In the genomic region with DNA sequence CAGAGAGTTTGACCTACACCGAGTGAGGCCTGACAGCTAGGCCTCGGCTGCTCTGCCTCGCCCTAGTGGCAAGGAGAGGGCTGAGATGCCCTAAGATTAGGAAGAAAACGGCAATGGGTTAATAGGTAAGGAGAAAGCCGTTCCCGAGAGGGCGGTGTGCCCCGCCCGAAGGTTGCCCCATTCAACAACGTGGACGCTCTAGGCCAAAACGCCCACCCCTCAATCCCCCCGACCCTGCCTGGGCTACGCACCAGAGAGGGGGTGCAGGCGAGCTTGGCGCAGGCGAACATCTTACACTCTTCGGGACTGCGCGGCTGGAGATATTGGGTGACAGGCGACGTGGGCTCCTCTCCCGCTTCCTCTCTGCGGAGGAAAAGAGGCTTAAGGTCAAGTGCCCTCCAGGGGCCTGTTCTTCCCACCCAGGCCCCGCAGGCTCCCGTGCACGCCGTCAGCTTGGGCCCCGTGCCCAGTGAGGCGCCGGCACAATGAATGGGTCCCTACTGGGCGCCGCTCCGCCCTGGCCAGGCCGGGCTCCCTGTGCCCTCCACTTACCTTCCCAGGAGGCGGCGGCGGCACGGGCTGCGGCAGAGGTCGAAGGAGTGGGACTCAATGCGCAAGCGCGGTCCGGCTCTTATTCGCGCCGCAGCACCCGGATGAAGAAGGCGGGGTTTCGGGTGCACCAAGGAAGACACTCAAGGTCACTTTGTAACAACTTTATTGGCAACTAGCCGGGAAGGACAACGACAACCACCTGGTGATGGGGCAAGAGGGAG, we compare ENCODE assay signal across 1 cellular context.
TF ChIP-seq lines count a peak whose summit lies in the region.

A gene (minus strand): TSS at position 607 of the 773 bp plus-strand sequence. CDS start 317 bp downstream, at position 290.

TF ChIP-seq in K562, 482 proteins besides CTCF, POLR2A, EP300 and RAD21 (continued from another document and continues in another):
- TF ChIP-seq, protein P1, sequence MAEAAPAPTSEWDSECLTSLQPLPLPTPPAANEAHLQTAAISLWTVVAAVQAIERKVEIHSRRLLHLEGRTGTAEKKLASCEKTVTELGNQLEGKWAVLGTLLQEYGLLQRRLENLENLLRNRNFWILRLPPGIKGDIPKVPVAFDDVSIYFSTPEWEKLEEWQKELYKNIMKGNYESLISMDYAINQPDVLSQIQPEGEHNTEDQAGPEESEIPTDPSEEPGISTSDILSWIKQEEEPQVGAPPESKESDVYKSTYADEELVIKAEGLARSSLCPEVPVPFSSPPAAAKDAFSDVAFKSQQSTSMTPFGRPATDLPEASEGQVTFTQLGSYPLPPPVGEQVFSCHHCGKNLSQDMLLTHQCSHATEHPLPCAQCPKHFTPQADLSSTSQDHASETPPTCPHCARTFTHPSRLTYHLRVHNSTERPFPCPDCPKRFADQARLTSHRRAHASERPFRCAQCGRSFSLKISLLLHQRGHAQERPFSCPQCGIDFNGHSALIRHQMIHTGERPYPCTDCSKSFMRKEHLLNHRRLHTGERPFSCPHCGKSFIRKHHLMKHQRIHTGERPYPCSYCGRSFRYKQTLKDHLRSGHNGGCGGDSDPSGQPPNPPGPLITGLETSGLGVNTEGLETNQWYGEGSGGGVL (CRISPR knock-in tag; IDR thresholded peaks at IDR 0.05), result no peak
- 0 out of 2 replicates have a peak, but pooled peaks have one; percentile 22 for TF ChIP-seq OTX1 (CRISPR knock-in tag; IDR thresholded peaks at IDR 0.05)
- TF ChIP-seq, protein P2, sequence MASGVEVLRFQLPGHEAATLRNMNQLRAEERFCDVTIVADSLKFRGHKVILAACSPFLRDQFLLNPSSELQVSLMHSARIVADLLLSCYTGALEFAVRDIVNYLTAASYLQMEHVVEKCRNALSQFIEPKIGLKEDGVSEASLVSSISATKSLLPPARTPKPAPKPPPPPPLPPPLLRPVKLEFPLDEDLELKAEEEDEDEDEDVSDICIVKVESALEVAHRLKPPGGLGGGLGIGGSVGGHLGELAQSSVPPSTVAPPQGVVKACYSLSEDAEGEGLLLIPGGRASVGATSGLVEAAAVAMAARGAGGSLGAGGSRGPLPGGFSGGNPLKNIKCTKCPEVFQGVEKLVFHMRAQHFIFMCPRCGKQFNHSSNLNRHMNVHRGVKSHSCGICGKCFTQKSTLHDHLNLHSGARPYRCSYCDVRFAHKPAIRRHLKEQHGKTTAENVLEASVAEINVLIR (CRISPR knock-in tag; IDR thresholded peaks at IDR 0.05), result no peak
- TF ChIP-seq, protein P3, sequence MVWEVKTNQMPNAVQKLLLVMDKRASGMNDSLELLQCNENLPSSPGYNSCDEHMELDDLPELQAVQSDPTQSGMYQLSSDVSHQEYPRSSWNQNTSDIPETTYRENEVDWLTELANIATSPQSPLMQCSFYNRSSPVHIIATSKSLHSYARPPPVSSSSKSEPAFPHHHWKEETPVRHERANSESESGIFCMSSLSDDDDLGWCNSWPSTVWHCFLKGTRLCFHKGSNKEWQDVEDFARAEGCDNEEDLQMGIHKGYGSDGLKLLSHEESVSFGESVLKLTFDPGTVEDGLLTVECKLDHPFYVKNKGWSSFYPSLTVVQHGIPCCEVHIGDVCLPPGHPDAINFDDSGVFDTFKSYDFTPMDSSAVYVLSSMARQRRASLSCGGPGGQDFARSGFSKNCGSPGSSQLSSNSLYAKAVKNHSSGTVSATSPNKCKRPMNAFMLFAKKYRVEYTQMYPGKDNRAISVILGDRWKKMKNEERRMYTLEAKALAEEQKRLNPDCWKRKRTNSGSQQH (CRISPR knock-in tag; IDR thresholded peaks at IDR 0.05), result no peak; the same call in 1 of the 2 replicates
- peak in 1 of 2 experiments; percentile 66; a peak in 1 of 4 replicates for TF ChIP-seq TBL1XR1 (IDR thresholded peaks at IDR 0.05; ENCODE audit: low read length in 2 of 2)
- no peak for TF ChIP-seq ZNF707 (CRISPR knock-in tag; conservative IDR thresholded peaks at IDR 0.05)
- TF ChIP-seq POLR2H (tag; IDR thresholded peaks at IDR 0.05; ENCODE audit: low read depth), result peak; percentile 80
- no peak for TF ChIP-seq SIRT6 (IDR thresholded peaks at IDR 0.05; ENCODE audit: low read depth, low read length)
- TF ChIP-seq, protein P4, sequence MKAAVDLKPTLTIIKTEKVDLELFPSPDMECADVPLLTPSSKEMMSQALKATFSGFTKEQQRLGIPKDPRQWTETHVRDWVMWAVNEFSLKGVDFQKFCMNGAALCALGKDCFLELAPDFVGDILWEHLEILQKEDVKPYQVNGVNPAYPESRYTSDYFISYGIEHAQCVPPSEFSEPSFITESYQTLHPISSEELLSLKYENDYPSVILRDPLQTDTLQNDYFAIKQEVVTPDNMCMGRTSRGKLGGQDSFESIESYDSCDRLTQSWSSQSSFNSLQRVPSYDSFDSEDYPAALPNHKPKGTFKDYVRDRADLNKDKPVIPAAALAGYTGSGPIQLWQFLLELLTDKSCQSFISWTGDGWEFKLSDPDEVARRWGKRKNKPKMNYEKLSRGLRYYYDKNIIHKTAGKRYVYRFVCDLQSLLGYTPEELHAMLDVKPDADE (conservative IDR thresholded peaks at IDR 0.05; ENCODE audit: control insufficient read depth, low read depth, low read length), result peak; percentile 59; the same call in 1 of the 2 replicates
- TF ChIP-seq SMARCB1 (IDR thresholded peaks at IDR 0.05; ENCODE audit: insufficient read length, low read depth), result no peak
- no peak for TF ChIP-seq ZNF165 (CRISPR knock-in tag; IDR thresholded peaks at IDR 0.05; ENCODE audit: borderline replicate concordance)
- 0 out of 2 replicates have a peak, but pooled peaks have one; percentile 77 for TF ChIP-seq ZNF589 (CRISPR knock-in tag; IDR thresholded peaks at IDR 0.05; ENCODE audit: low read depth)
- no peak for TF ChIP-seq RBM34 (IDR thresholded peaks at IDR 0.05; ENCODE audit: borderline replicate concordance, insufficient read depth, low read length)
- TF ChIP-seq TBP (optimal IDR thresholded peaks at IDR 0.05; ENCODE audit: low read depth, low read length), result peak; percentile 97
- TF ChIP-seq, protein P5, sequence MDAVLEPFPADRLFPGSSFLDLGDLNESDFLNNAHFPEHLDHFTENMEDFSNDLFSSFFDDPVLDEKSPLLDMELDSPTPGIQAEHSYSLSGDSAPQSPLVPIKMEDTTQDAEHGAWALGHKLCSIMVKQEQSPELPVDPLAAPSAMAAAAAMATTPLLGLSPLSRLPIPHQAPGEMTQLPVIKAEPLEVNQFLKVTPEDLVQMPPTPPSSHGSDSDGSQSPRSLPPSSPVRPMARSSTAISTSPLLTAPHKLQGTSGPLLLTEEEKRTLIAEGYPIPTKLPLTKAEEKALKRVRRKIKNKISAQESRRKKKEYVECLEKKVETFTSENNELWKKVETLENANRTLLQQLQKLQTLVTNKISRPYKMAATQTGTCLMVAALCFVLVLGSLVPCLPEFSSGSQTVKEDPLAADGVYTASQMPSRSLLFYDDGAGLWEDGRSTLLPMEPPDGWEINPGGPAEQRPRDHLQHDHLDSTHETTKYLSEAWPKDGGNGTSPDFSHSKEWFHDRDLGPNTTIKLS (IDR thresholded peaks at IDR 0.05; ENCODE audit: borderline replicate concordance, low read depth), result peak; percentile 30; the same call in 1 of the 2 replicates
- 0 out of 2 replicates have a peak, but pooled peaks have one; percentile 60 for TF ChIP-seq HDAC8 (tag; IDR thresholded peaks at IDR 0.05)
- peak; percentile 93 for TF ChIP-seq CHD1 (IDR thresholded peaks at IDR 0.05; ENCODE audit: low read length)
- peak; percentile 89 for TF ChIP-seq BRD9 (IDR thresholded peaks at IDR 0.05; ENCODE audit: low read depth, partially characterized antibody)
- peak; percentile 65 for TF ChIP-seq L3MBTL2 (IDR thresholded peaks at IDR 0.05)
- peak; percentile 95 to 96 for TF ChIP-seq NRF1 (conservative IDR thresholded peaks at IDR 0.05 in 1 of 2, IDR thresholded peaks at IDR 0.05 in 1 of 2)
- TF ChIP-seq LCOR (CRISPR knock-in tag; IDR thresholded peaks at IDR 0.05), result peak; percentile 96
- TF ChIP-seq HDGF (IDR thresholded peaks at IDR 0.05), result no peak
- TF ChIP-seq XRCC4 (IDR thresholded peaks at IDR 0.05; ENCODE audit: extremely low read depth, insufficient read depth, insufficient read length), result no peak
- TF ChIP-seq, protein P6, sequence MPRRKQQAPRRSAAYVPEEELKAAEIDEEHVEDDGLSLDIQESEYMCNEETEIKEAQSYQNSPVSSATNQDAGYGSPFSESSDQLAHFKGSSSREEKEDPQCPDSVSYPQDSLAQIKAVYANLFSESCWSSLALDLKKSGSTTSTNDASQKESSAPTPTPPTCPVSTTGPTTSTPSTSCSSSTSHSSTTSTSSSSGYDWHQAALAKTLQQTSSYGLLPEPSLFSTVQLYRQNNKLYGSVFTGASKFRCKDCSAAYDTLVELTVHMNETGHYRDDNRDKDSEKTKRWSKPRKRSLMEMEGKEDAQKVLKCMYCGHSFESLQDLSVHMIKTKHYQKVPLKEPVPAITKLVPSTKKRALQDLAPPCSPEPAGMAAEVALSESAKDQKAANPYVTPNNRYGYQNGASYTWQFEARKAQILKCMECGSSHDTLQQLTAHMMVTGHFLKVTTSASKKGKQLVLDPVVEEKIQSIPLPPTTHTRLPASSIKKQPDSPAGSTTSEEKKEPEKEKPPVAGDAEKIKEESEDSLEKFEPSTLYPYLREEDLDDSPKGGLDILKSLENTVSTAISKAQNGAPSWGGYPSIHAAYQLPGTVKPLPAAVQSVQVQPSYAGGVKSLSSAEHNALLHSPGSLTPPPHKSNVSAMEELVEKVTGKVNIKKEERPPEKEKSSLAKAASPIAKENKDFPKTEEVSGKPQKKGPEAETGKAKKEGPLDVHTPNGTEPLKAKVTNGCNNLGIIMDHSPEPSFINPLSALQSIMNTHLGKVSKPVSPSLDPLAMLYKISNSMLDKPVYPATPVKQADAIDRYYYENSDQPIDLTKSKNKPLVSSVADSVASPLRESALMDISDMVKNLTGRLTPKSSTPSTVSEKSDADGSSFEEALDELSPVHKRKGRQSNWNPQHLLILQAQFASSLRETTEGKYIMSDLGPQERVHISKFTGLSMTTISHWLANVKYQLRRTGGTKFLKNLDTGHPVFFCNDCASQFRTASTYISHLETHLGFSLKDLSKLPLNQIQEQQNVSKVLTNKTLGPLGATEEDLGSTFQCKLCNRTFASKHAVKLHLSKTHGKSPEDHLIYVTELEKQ (CRISPR knock-in tag; IDR thresholded peaks at IDR 0.05), result no peak
- no peak for TF ChIP-seq STAT5B (CRISPR knock-in tag; IDR thresholded peaks at IDR 0.05)
- TF ChIP-seq, protein P7, sequence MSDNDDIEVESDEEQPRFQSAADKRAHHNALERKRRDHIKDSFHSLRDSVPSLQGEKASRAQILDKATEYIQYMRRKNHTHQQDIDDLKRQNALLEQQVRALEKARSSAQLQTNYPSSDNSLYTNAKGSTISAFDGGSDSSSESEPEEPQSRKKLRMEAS (CRISPR knock-in tag; IDR thresholded peaks at IDR 0.05), result peak; percentile 42
- TF ChIP-seq RFX5 (IDR thresholded peaks at IDR 0.05; ENCODE audit: low read depth, low read length), result no peak
- TF ChIP-seq ZNF551 (CRISPR knock-in tag; IDR thresholded peaks at IDR 0.05), result no peak
- peak; percentile 48; the same call in 1 of the 2 replicates for TF ChIP-seq GATAD2B (IDR thresholded peaks at IDR 0.05; ENCODE audit: borderline replicate concordance)
- TF ChIP-seq, protein P8, sequence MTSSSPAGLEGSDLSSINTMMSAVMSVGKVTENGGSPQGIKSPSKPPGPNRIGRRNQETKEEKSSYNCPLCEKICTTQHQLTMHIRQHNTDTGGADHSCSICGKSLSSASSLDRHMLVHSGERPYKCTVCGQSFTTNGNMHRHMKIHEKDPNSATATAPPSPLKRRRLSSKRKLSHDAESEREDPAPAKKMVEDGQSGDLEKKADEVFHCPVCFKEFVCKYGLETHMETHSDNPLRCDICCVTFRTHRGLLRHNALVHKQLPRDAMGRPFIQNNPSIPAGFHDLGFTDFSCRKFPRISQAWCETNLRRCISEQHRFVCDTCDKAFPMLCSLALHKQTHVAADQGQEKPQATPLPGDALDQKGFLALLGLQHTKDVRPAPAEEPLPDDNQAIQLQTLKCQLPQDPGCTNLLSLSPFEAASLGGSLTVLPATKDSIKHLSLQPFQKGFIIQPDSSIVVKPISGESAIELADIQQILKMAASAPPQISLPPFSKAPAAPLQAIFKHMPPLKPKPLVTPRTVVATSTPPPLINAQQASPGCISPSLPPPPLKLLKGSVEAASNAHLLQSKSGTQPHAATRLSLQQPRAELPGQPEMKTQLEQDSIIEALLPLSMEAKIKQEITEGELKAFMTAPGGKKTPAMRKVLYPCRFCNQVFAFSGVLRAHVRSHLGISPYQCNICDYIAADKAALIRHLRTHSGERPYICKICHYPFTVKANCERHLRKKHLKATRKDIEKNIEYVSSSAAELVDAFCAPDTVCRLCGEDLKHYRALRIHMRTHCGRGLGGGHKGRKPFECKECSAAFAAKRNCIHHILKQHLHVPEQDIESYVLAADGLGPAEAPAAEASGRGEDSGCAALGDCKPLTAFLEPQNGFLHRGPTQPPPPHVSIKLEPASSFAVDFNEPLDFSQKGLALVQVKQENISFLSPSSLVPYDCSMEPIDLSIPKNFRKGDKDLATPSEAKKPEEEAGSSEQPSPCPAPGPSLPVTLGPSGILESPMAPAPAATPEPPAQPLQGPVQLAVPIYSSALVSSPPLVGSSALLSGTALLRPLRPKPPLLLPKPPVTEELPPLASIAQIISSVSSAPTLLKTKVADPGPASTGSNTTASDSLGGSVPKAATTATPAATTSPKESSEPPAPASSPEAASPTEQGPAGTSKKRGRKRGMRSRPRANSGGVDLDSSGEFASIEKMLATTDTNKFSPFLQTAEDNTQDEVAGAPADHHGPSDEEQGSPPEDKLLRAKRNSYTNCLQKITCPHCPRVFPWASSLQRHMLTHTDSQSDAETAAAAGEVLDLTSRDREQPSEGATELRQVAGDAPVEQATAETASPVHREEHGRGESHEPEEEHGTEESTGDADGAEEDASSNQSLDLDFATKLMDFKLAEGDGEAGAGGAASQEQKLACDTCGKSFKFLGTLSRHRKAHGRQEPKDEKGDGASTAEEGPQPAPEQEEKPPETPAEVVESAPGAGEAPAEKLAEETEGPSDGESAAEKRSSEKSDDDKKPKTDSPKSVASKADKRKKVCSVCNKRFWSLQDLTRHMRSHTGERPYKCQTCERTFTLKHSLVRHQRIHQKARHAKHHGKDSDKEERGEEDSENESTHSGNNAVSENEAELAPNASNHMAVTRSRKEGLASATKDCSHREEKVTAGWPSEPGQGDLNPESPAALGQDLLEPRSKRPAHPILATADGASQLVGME (CRISPR knock-in tag; IDR thresholded peaks at IDR 0.05), result no peak
- peak; percentile 83 to 95; a peak in 1 of 4 replicates for TF ChIP-seq ARNT (IDR thresholded peaks at IDR 0.05)
- peak; percentile 91 for TF ChIP-seq MYC (IDR thresholded peaks at IDR 0.05; ENCODE audit: low read depth, low read length)
- peak; percentile 61; the same call in 1 of the 2 replicates for TF ChIP-seq MYC (CRISPR knock-in tag; IDR thresholded peaks at IDR 0.05; ENCODE audit: borderline replicate concordance, low read depth)
- TF ChIP-seq, protein P9, sequence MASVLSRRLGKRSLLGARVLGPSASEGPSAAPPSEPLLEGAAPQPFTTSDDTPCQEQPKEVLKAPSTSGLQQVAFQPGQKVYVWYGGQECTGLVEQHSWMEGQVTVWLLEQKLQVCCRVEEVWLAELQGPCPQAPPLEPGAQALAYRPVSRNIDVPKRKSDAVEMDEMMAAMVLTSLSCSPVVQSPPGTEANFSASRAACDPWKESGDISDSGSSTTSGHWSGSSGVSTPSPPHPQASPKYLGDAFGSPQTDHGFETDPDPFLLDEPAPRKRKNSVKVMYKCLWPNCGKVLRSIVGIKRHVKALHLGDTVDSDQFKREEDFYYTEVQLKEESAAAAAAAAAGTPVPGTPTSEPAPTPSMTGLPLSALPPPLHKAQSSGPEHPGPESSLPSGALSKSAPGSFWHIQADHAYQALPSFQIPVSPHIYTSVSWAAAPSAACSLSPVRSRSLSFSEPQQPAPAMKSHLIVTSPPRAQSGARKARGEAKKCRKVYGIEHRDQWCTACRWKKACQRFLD (CRISPR knock-in tag; IDR thresholded peaks at IDR 0.05), result no peak
- no peak for TF ChIP-seq JUNB (CRISPR knock-in tag; conservative IDR thresholded peaks at IDR 0.05)
- TF ChIP-seq ZNF431 (CRISPR knock-in tag; IDR thresholded peaks at IDR 0.05), result peak; percentile 58
- peak; percentile 84; the same call in 1 of the 2 replicates for TF ChIP-seq MBD2 (IDR thresholded peaks at IDR 0.05; ENCODE audit: borderline replicate concordance, low read depth)
- TF ChIP-seq NUFIP1 (IDR thresholded peaks at IDR 0.05; ENCODE audit: partially characterized antibody), result no peak
